ENCODE assay signal across 8 cellular contexts in the genomic region with DNA sequence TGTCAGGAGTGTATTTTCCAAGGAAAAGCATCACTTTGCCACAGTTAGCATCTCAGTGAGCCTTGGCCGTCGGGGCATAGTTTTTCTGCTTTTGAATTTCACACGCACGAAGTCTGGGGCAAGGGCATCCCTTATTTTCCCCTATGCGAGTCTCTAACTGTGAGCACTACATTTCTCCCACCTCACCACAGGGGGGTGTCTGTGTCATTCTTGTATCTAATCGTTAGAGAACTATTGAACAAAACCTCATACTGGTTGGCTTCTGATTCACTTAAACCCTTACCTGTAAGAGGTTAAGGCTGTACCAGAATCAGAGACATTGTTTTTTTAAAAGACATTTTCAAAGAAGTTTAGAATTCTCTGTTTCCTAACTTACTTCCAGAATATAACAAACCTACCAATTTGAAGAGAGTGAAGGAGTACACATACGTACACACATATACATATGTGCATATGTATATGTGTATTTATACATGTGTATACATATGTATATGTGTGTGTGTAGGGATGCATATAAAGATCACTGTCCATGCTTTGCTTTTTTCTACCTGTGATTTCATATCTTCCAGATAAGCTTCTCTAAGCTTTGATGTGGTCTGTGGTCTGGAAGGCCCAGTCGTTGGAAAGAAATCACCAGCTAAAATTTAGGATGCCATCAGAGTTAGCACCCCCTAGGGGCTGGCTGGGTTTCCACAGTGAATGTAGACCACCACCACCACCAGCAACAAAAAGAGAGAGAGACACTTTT. TPM values are rescaled to one million over a fixed set of nuclear protein-coding genes. Genes with fewer than 3 reads are reported as not detected.
A peak's percentile ranks its signal among the peaks of the same experiment; 100 is the strongest.
DNase-seq lines count a peak whose midpoint lies in the region; ATAC-seq and TF ChIP-seq lines count a peak whose summit lies in the region.

No MANE protein-coding gene starts in this region.

- H3K9me3 Mint-ChIP-seq in nephron progenitor cell, result no peaks in the 10 kb centered on the region

- H3K27me3 ChIP-seq in dorsolateral prefrontal cortex, result no peaks in the 10 kb centered on the region

- H3K4me3 ChIP-seq in AG04449 (ENCODE audit: low read depth, low read length) (no peak overlapping the region), dorsolateral prefrontal cortex (no peak overlapping the region)

- no peak for DNase-seq in AG04449 (ENCODE audit: low read depth, low spot score)
- DNase-seq in EL, result peak; percentile 39
- DNase-seq in NCI-H526 treated with DMSO at 0.1 percent for 48 hours (lab: John Stamatoyannopoulos, UW), result peak; percentile 35
- peak in 3 of 10 donors; percentile 24 to 54 (median 50) for DNase-seq in dorsolateral prefrontal cortex
- peak; percentile 30 for DNase-seq in nephron progenitor cell
- no peak for DNase-seq in NCI-H187 treated with DMSO at 0.1 percent for 48 hours (lab: John Stamatoyannopoulos, UW)

- TF ChIP-seq CTCF in AG04449 (IDR thresholded peaks at IDR 0.05; ENCODE audit: insufficient read depth, low read length, missing control alignments), result peak; percentile 53
- peak in 55 of 56 donors; percentile 20 to 76 (median 55) for TF ChIP-seq CTCF in dorsolateral prefrontal cortex (IDR thresholded peaks at IDR 0.05 in 54 of 56, conservative IDR thresholded peaks at IDR 0.05 in 2 of 56; ENCODE audit: low read depth in 1 of 56, partially characterized antibody in 56 of 56)
- TF ChIP-seq CTCF in nephron progenitor cell (IDR thresholded peaks at IDR 0.05), result peak; percentile 43

- no peak overlapping the region for H3K27ac Mint-ChIP-seq in nephron progenitor cell

- POLR2A ChIA-PET in AG04449 (lab: Yijun Ruan, JAX), result no interaction called here

- intact Hi-C loops in dorsolateral prefrontal cortex (cut with DNase I), result loop anchor here in 1 of 2 donors (5.0 kb wide), 1 partner anchor 221 kb away; no protein-coding TSS in a partner anchor

- no peaks in the 10 kb centered on the region for H3K27me3 Mint-ChIP-seq in nephron progenitor cell (ENCODE audit: low read depth, poor library complexity)

- H3K36me3 Mint-ChIP-seq in nephron progenitor cell (ENCODE audit: low read depth), result no peaks in the 10 kb centered on the region

- H3K27ac ChIP-seq in dorsolateral prefrontal cortex, result no peak overlapping the region

- ATAC-seq in GM18907 (IDR thresholded peaks at IDR 0.05; ENCODE audit: unreplicated experiment), result no peak
- ATAC-seq in HG02678 (IDR thresholded peaks at IDR 0.05; ENCODE audit: unreplicated experiment), result no peak

- CTCF ChIA-PET in AG04449 (lab: Yijun Ruan, JAX), result interaction anchor here (0.8 to 2.4 kb wide), 11 partner anchors 10 to 536 kb away, joined by 3 to 16 read pairs (median 5); partner anchors contain the start of gene ALDH1A2

- no peaks in the 10 kb centered on the region for H3K4me1 Mint-ChIP-seq in nephron progenitor cell

- no peak overlapping the region for H3K4me3 Mint-ChIP-seq in nephron progenitor cell

RNA-seq across cellular contexts. Expression of gene MYZAP, which starts 49.4 kb away (rescaled TPM):
- 1 to 10 TPM in 79 of 120 experiments, under 1 TPM in 38, not detected in 3; 0.31 to 4.8 (median 1.3) TPM for total RNA-seq in dorsolateral prefrontal cortex

Comparison
In these comparisons a context has a peak if more than half of its experiments do, and no peak if none do; other contexts are left out.
1. DNase-seq: peak in EL (single experiment), NCI-H526 treated with DMSO at 0.1 percent for 48 hours (single experiment) and nephron progenitor cell (single experiment); none in AG04449 (single experiment) and NCI-H187 treated with DMSO at 0.1 percent for 48 hours (single experiment).
2. Peak in every context shown above with its lines, with median percentiles within 50 percentile points of each other: CTCF ChIP-seq.